9 cellular contexts compared by ENCODE assay signal in the genomic region with DNA sequence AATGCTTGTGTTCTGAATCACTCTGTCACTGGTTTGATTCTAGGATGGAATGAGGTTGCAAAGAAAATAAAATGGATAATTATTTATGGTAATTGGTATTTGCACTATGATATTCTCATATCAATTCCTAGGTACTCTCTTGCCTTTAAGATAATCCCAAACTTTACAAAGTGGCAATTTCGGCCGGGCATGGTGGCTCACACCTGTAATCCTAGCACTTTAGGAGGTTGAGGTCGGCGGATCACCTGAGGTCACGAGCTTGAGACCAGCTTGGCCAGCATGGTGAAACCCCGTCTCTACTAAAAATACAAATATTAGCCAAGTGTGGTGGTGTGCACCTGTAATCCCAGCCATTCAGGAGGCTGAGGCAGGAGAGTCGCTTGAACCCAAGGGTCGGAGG.
"Had no signal": no experiment of that assay in that cellular context is flagged by ENCODE, and none has a peak within 500 bp of the region (broad histone marks: within the 10 kb centered on the region; RNA-seq: fewer than 3 reads in every experiment).

No MANE protein-coding gene starts in this region.

- H3K27ac ChIP-seq: GM23248 had no signal

- ATAC-seq: GM23338, HCT116 had no signal

- DNase-seq: GM23248, GOT3, H7, H9, HCEC 1CT, HFFc6 had no signal

- H3K4me3 ChIP-seq: GM23248, GM23338, HAP-1 had no signal

- H3K4me1 ChIP-seq: HAP-1 had no signal

- H3K9me3 ChIP-seq: HAP-1 had no signal

- H3K36me3 ChIP-seq: HAP-1 had no signal
